Comparison of ENCODE assay signal across 26 cellular contexts in the genomic region with DNA sequence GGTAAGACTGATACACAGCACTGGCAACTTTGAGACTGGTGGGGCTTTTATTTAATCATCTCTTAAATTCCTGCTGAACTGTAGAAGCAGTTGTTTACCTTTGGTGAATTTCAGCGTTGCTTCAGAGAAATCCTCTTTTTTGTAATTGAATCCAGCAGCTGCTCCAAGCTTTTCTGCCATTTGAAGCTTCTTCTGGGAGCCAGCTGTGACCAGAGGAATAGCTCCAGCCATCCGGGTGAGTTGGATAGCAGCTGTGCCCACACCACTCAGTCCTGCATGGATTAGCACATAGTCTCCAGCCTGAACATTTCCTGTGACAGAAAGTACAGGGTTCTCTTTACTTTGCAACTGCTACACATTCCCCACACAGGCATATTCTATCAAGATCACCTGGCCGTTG. TPM values are rescaled to one million over a fixed set of nuclear protein-coding genes. Genes with fewer than 3 reads are reported as not detected.
DNase-seq lines count a peak whose midpoint lies in the region; ATAC-seq and TF ChIP-seq lines count a peak whose summit lies in the region.
"Had no signal": no experiment of that assay in that cellular context is flagged by ENCODE, and none has a peak within 500 bp of the region (broad histone marks: within the 10 kb centered on the region; RNA-seq: fewer than 3 reads in every experiment).

No MANE protein-coding gene starts in this region.

- H3K9me3 ChIP-seq in RWPE2 (ENCODE audit: severe bottlenecking), result no peaks in the 10 kb centered on the region
- no peaks in the 10 kb centered on the region for H3K9me3 ChIP-seq in colonic mucosa
- H3K9me3 ChIP-seq: A549; BLaER1 treated with 17β-estradiol and CSF1 and Interleukin-3, amounts not matched to agents 10 nM and 100 nM; heart left ventricle; psoas muscle; stomach; transverse colon had no signal

- intact Hi-C loops in colonic mucosa (cut with DNase I), result no loop called here

- no peaks in the 10 kb centered on the region for H3K27me3 ChIP-seq in RWPE2 (ENCODE audit: insufficient read depth, poor library complexity, severe bottlenecking)
- no peaks in the 10 kb centered on the region for H3K27me3 ChIP-seq in colonic mucosa
- H3K27me3 ChIP-seq: BLaER1 treated with 17β-estradiol and CSF1 and Interleukin-3, amounts not matched to agents 10 nM and 100 nM; heart left ventricle; stomach; transverse colon had no signal

- H3K4me3 ChIP-seq in RWPE2 (ENCODE audit: severe bottlenecking) (no peak overlapping the region), colonic mucosa (no peak overlapping the region)
- H3K4me3 ChIP-seq: A549; BLaER1 treated with 17β-estradiol and CSF1 and Interleukin-3, amounts not matched to agents 10 nM and 100 nM; heart left ventricle; psoas muscle; stomach; transverse colon had no signal

- H3K27ac ChIP-seq in RWPE2 (ENCODE audit: poor library complexity, severe bottlenecking) (peak overlapping the region; percentile 93), colonic mucosa (no peak overlapping the region)
- H3K27ac ChIP-seq: A549; BLaER1 treated with 17β-estradiol and CSF1 and Interleukin-3, amounts not matched to agents 10 nM and 100 nM; heart left ventricle; psoas muscle; stomach; transverse colon had no signal

- peaks cover 10% of the 10 kb centered on the region for H3K4me1 ChIP-seq in RWPE2 (ENCODE audit: insufficient read depth, poor library complexity, severe bottlenecking)
- no peaks in the 10 kb centered on the region for H3K4me1 ChIP-seq in colonic mucosa

- H3K36me3 ChIP-seq in RWPE2 (ENCODE audit: low read depth), result peaks cover 23% of the 10 kb centered on the region
- no peaks in the 10 kb centered on the region for H3K36me3 ChIP-seq in colonic mucosa

- ATAC-seq in RWPE2 (ENCODE audit: low read depth) (no peak), GM19023 (IDR thresholded peaks at IDR 0.05; ENCODE audit: unreplicated experiment) (no peak), GM21528 (IDR thresholded peaks at IDR 0.05; ENCODE audit: low FRiP score, unreplicated experiment) (no peak), HG02571 (IDR thresholded peaks at IDR 0.05; ENCODE audit: unreplicated experiment) (no peak)
- ATAC-seq: A549; activated naive CD4-positive, alpha-beta T cell treated with anti-CD3 and anti-CD28 coated beads, Interleukin-2, amount 50 U/mL, for 72 hours; activated T-helper 17 cell treated with anti-CD3 and anti-CD28 coated beads, Interleukin-2, amount 50 U/mL, for 72 hours; heart left ventricle; psoas muscle; Right ventricle myocardium inferior had no signal

- DNase-seq in AG09319 (ENCODE audit: extremely low read depth, low read depth) (peak; percentile 24), LHCN-M2 (ENCODE audit: low read depth) (peak; percentile 96), RWPE2 (ENCODE audit: low spot score) (no peak), myocyte (ENCODE audit: low read depth) (peak; percentile 89), colonic mucosa (no peak)
- DNase-seq: activated CD8-positive, alpha-beta memory T cell treated with anti-CD3 and anti-CD28 coated beads, Interleukin-2, amount 50 U/mL, for 4 hours; aorta; EL; HCEC 1CT; heart left ventricle; NCI-H1436; NCI-H2171 treated with DMSO at 0.1 percent for 48 hours; NCI-H82; psoas muscle; stimulated activated CD8-positive, alpha-beta memory T cell treated with anti-CD3 and anti-CD28 coated beads, Interleukin-4, amount 100 ng/mL, for 48 hours; stomach; T1000; transverse colon had no signal

- TF ChIP-seq CTCF in AG09319 (IDR thresholded peaks at IDR 0.05; ENCODE audit: low read depth, low read length) (no peak), RWPE2 (IDR thresholded peaks at IDR 0.05; ENCODE audit: poor library complexity, severe bottlenecking) (no peak), colonic mucosa (IDR thresholded peaks at IDR 0.05) (no peak)

- no peak overlapping the region for H3K9ac ChIP-seq in colonic mucosa (ENCODE audit: low read depth in 2 of 2, low read length in 2 of 2)
- H3K9ac ChIP-seq: BLaER1 treated with 17β-estradiol and CSF1 and Interleukin-3, amounts not matched to agents 10 nM and 100 nM had no signal

RNA-seq across cellular contexts. Expression of a gene that starts 3.9 kb away (rescaled TPM):
- 101 and 119 TPM in 2 replicates for total RNA-seq in LHCN-M2 (2014; rRNA removed)
- 113 TPM for polyA plus RNA-seq in LHCN-M2 (2012)
- 61.8 and 66.8 TPM in 2 replicates for total RNA-seq in myocyte
- polyA plus RNA-seq in myocyte (2012), result 84.4 TPM
- total RNA-seq in colonic mucosa, result 10 to 100 TPM; 58.8 to 67.5 TPM

RNA-seq across cellular contexts. Expression of a gene that starts 4.6 kb away (rescaled TPM):
- total RNA-seq in LHCN-M2 (2014; rRNA removed) (130 and 144 TPM in 2 replicates), myocyte (89.0 and 92.9 TPM in 2 replicates), colonic mucosa (10 to 100 TPM; 86.9 to 90.1 TPM)
- 129 TPM for polyA plus RNA-seq in LHCN-M2 (2012)
- 114 TPM for polyA plus RNA-seq in myocyte (2012)

RNA-seq across cellular contexts. Expression of a gene that starts 31.2 kb away (rescaled TPM):
- 9.3 and 11.7 TPM in 2 replicates for total RNA-seq in LHCN-M2 (2014; rRNA removed)
- 9.4 TPM for polyA plus RNA-seq in LHCN-M2 (2012)
- 2.0 and 2.4 TPM in 2 replicates for total RNA-seq in myocyte
- polyA plus RNA-seq in myocyte (2012), result 6.0 TPM
- total RNA-seq in colonic mucosa, result 10 to 100 TPM in 1 of 2 donors, 1 to 10 TPM in 1; 8.0 to 11.8 TPM

RNA-seq across cellular contexts. Expression of a gene that starts 33.5 kb away (rescaled TPM):
- total RNA-seq in LHCN-M2 (2014; rRNA removed) (12.3 and 14.3 TPM in 2 replicates), myocyte (11.3 and 11.9 TPM in 2 replicates), colonic mucosa (1 to 10 TPM; 4.5 to 6.8 TPM)
- 4.0 TPM for polyA plus RNA-seq in LHCN-M2 (2012)
- 4.6 TPM for polyA plus RNA-seq in myocyte (2012)

RNA-seq across cellular contexts. Expression of a gene that starts 42.4 kb away (rescaled TPM):
- total RNA-seq in LHCN-M2 (2014; rRNA removed) (0.63 and 1.7 TPM in 2 replicates), myocyte (1.1 and 2.1 TPM in 2 replicates), colonic mucosa (under 1 TPM in 1 of 2 donors, not detected in 1; 0.27 TPM)
- 0.84 TPM for polyA plus RNA-seq in LHCN-M2 (2012)
- 1.2 TPM for polyA plus RNA-seq in myocyte (2012)
- total RNA-seq: activated naive CD4-positive, alpha-beta T cell treated with anti-CD3 and anti-CD28 coated beads, Interleukin-2, amount 50 U/mL, for 72 hours had no signal

Comparison
In these comparisons a context has a peak if more than half of its experiments do, and no peak if none do; other contexts are left out.
1. DNase-seq: peak in AG09319 (single experiment), LHCN-M2 (single experiment) and myocyte (single experiment); none in RWPE2 (single experiment) and colonic mucosa (single experiment).